In the genomic region with DNA sequence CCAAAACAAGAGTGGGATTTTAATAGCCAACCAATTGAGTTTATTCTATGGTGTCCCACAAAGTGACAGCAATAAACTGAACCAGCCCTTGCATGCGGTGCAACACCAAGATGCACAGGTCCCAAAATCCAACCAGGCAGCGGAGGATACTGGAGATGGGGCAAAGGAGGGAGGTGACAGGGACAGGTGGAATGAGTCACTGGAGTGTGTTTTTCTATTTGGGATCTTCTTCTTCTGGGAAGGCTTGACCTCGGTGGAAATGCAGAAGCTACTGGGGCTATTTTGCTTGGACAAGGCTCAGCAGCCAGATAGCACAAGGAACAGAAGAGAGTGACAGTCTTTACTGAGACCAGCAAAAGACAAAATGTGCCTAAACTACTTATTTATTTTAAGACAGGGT, we compare ENCODE assay signal across 8 cellular contexts.
"Had no signal": no experiment of that assay in that cellular context is flagged by ENCODE, and none has a peak within 500 bp of the region (broad histone marks: within the 10 kb centered on the region; RNA-seq: fewer than 3 reads in every experiment).

No MANE protein-coding gene starts in this region.

- DNase-seq: GM23248, H9, HCEC 1CT, IMR-90 had no signal

- H3K27ac ChIP-seq: GM23248 had no signal

- FAIRE-seq: H1, H54, HTR-8/SVneo, K562 had no signal

- H3K4me3 ChIP-seq: GM23248, K562 had no signal

- ATAC-seq: K562 had no signal

- H2AFZ ChIP-seq: GM23248 had no signal
